ENCODE assay signal across 8 cellular contexts in genomic region chr20:35561268-35561667, GRCh38.
A peak's percentile ranks its signal among the peaks of the same experiment; 100 is the strongest.
DNase-seq lines count a peak whose midpoint lies in the region; TF ChIP-seq lines count a peak whose summit lies in the region.

No MANE protein-coding gene starts in this region.

- TF ChIP-seq CTCF in GM12872 (IDR thresholded peaks at IDR 0.05; ENCODE audit: insufficient read depth, low read depth, low read length), result peak; percentile 63
- peak; percentile 63 for TF ChIP-seq CTCF in brain microvascular endothelial cell (IDR thresholded peaks at IDR 0.05; ENCODE audit: low read depth, low read length, missing control alignments)

- H3K4me3 ChIP-seq in brain microvascular endothelial cell (ENCODE audit: low read depth, low read length), result no peak overlapping the region

- in situ Hi-C loops in brain microvascular endothelial cell (cut with HindIII; ENCODE audit: low pct_ligation_motif_present, low sequenced_read_pairs), result no loop called here

- no peak overlapping the region for H3K27ac ChIP-seq in brain microvascular endothelial cell

- no peaks in the 10 kb centered on the region for H3K27me3 ChIP-seq in brain microvascular endothelial cell (replicated peaks)

- peaks cover 19% of the 10 kb centered on the region for H3K36me3 ChIP-seq in brain microvascular endothelial cell (replicated peaks)

- DNase-seq in AML-193 (lab: John Stamatoyannopoulos, UW), result peak; percentile 3 to 17
- DNase-seq in NCI-H345 (lab: John Stamatoyannopoulos, UW), result peak; percentile 66
- peak; percentile 49 for DNase-seq in brain microvascular endothelial cell
- peak; percentile 45 for DNase-seq in medulla oblongata (ENCODE audit: extremely low spot score)
- no peak for DNase-seq in GM19238 (ENCODE audit: insufficient read length, low spot score)
- no peak for DNase-seq in LoVo (ENCODE audit: low spot score)
- DNase-seq in T1000 (lab: John Stamatoyannopoulos, UW), result no peak

Comparison
In these comparisons a context has a peak if more than half of its experiments do, and no peak if none do; other contexts are left out.
1. DNase-seq: peak in AML-193 (2 of 2), NCI-H345 (single experiment), brain microvascular endothelial cell (single experiment) and medulla oblongata (single experiment); none in GM19238 (single experiment), LoVo (single experiment) and T1000 (single experiment).